ENCODE assay signal across 16 cellular contexts in genomic region chr20:13778827-13779226, GRCh38. TPM values are rescaled to one million over a fixed set of nuclear protein-coding genes. Genes with fewer than 3 reads are reported as not detected.
A peak's percentile ranks its signal among the peaks of the same experiment; 100 is the strongest.
DNase-seq lines count a peak whose midpoint lies in the region; ATAC-seq and TF ChIP-seq lines count a peak whose summit lies in the region.
"Had no signal": no experiment of that assay in that cellular context is flagged by ENCODE, and none has a peak within 500 bp of the region (broad histone marks: within the 10 kb centered on the region; RNA-seq: fewer than 3 reads in every experiment).

No MANE protein-coding gene starts in this region.

- H3F3A ChIP-seq in SU-DHL-6 (ENCODE audit: insufficient read depth): peaks cover 11% of the 10 kb centered on the region

- no peak overlapping the region for H3K9ac ChIP-seq in SU-DHL-6 (ENCODE audit: low read length)

- H3K9me3 Mint-ChIP-seq in type B pancreatic cell: no peaks in the 10 kb centered on the region
- H3K9me3 Mint-ChIP-seq: neural crest cell had no signal

- H3K4me3 ChIP-seq in GM06990 (replicated peaks; ENCODE audit: low read depth, low read length): no peak overlapping the region
- H3K4me3 ChIP-seq in SU-DHL-6 (ENCODE audit: insufficient read depth, low read length, poor library complexity, severe bottlenecking): no peak overlapping the region
- H3K4me3 ChIP-seq: right atrium auricular region had no signal

- H3K27ac Mint-ChIP-seq in type B pancreatic cell: no peak overlapping the region

- H3K27me3 ChIP-seq in GM06990 (replicated peaks; ENCODE audit: control insufficient read depth, insufficient read depth, low read length) (no peaks in the 10 kb centered on the region), SU-DHL-6 (ENCODE audit: low read length) (no peaks in the 10 kb centered on the region)
- H3K27me3 ChIP-seq: right atrium auricular region had no signal

- peaks cover 8% of the 10 kb centered on the region for H3K4me1 Mint-ChIP-seq in type B pancreatic cell (ENCODE audit: unreplicated experiment)

- no peaks in the 10 kb centered on the region for H3K9me3 ChIP-seq in SU-DHL-6 (ENCODE audit: insufficient read depth, low read length)
- H3K9me3 ChIP-seq: Caco-2, right atrium auricular region had no signal

- POLR2A ChIA-PET in HEK293T (lab: Yijun Ruan, JAX): no interaction called here

- H3K36me3 Mint-ChIP-seq in type B pancreatic cell: peaks cover 23% of the 10 kb centered on the region

- DNase-seq in GM06990 (ENCODE audit: extremely low read depth, insufficient read length) (peak; percentile 50), GM19238 (ENCODE audit: insufficient read length, low spot score) (no peak), HEK293T (ENCODE audit: extremely low spot score) (no peak), type B pancreatic cell (ENCODE audit: extremely low spot score, unreplicated experiment) (no peak)
- DNase-seq: amygdala; Caco-2; NCI-H146; NK-92 treated with Interleukin-12 subunit alpha and Interleukin-12 subunit beta, amount 100 ng/mL, for 24 hours; SW 1271 had no signal

- no peak overlapping the region for H2AFZ ChIP-seq in SU-DHL-6 (ENCODE audit: low read depth, low read length, severe bottlenecking)

- no peak overlapping the region for H3K4me3 Mint-ChIP-seq in type B pancreatic cell
- H3K4me3 Mint-ChIP-seq: neural crest cell had no signal

- H3K36me3 ChIP-seq in GM06990 (ENCODE audit: control insufficient read depth, insufficient read depth, low read length) (no peaks in the 10 kb centered on the region; the same call in 1 of the 2 replicates), SU-DHL-6 (ENCODE audit: low read length) (peaks cover 56% of the 10 kb centered on the region)

- CTCF ChIA-PET in HEK293T (lab: Yijun Ruan, JAX): no interaction called here

- ATAC-seq in GM19438 (IDR thresholded peaks at IDR 0.05; ENCODE audit: low read depth, unreplicated experiment) (peak; percentile 58), HG02885 (IDR thresholded peaks at IDR 0.05; ENCODE audit: poor library complexity, unreplicated experiment) (peak; percentile 80), HG03135 (IDR thresholded peaks at IDR 0.05; ENCODE audit: unreplicated experiment) (no peak)
- ATAC-seq: HCT116 had no signal

- H3K27ac ChIP-seq in SU-DHL-6 (ENCODE audit: low read depth, low read length): no peak overlapping the region
- H3K27ac ChIP-seq: right atrium auricular region had no signal

- no peak for TF ChIP-seq CTCF in GM06990 (IDR thresholded peaks at IDR 0.05; ENCODE audit: insufficient read depth, low read length, poor library complexity, severe bottlenecking)
- TF ChIP-seq CTCF in SU-DHL-6 (IDR thresholded peaks at IDR 0.05; ENCODE audit: insufficient read depth, low read length, poor library complexity, severe bottlenecking): no peak
- no peak for TF ChIP-seq CTCF in type B pancreatic cell (conservative IDR thresholded peaks at IDR 0.05)

- H3K9me2 ChIP-seq in SU-DHL-6 (replicated peaks; ENCODE audit: insufficient read depth, low read length): no peaks in the 10 kb centered on the region

- peaks cover 45% of the 10 kb centered on the region for H4K20me1 ChIP-seq in SU-DHL-6 (ENCODE audit: low read depth, low read length)

- peak overlapping the region; percentile 4 for H3K4me2 ChIP-seq in SU-DHL-6 (ENCODE audit: low read depth, low read length, poor library complexity, severe bottlenecking)

- no peaks in the 10 kb centered on the region for H3K27me3 Mint-ChIP-seq in type B pancreatic cell

- H3K79me2 ChIP-seq in SU-DHL-6 (ENCODE audit: insufficient read depth, low read length): peaks cover 10% of the 10 kb centered on the region

TF ChIP-seq in HEK293T, 16 proteins besides CTCF, POLR2A, EP300 and RAD21:
- no peak for TF ChIP-seq CTBP1 (IDR thresholded peaks at IDR 0.05; ENCODE audit: borderline replicate concordance)
- no peak for TF ChIP-seq ARNT (IDR thresholded peaks at IDR 0.05)
- TF ChIP-seq SP1 (IDR thresholded peaks at IDR 0.05): no peak
- no peak for TF ChIP-seq SUZ12 (IDR thresholded peaks at IDR 0.05)
- TF ChIP-seq TARDBP (IDR thresholded peaks at IDR 0.05): no peak

RNA-seq across cellular contexts. Expression of gene ESF1, which starts 5.9 kb away (rescaled TPM):
- 12.6 and 17.7 TPM in 2 replicates for total RNA-seq in type B pancreatic cell (ENCODE audit: low replicate concordance)

RNA-seq across cellular contexts. Expression of gene NDUFAF5, which starts 6.0 kb away (rescaled TPM):
- 24.6 and 26.1 TPM in 2 replicates for total RNA-seq in type B pancreatic cell (ENCODE audit: low replicate concordance)
